In the genomic region with DNA sequence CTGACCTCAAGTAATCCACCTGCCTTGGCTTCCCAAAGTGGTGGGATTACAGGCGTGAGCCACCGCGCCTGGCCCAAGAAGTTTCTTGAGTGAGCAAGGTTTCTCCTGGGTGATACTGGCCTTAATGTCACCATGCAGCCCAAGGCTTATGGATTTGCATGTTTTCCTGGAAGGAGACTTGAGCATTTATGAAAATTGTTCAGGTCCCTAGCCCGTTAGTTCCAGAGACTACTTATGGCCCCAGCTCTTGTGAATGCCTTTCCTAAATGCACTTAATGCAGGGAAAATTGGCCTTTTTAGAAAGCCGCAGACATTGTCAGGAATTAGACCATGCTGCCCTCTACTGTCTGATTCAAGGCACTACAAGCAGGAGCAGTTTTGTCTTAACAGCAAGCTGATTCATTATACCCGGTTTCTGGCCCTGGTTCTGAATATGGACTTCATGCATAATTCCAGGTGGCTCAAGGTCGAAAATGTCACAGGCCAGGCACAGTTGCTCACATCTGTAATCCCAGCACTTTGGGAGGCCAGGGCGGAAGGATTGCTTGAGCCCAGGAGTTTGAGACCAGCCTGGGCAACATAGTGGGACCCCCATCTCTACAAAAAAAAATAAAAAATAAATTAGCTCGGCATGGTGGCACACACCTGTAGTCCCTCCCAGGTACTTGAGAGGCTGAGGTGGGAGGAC, we compare ENCODE assay signal across 1 cellular context.
TF ChIP-seq lines count a peak whose summit lies in the region.

No MANE protein-coding gene starts in this region.

TF ChIP-seq in HepG2, 621 proteins besides CTCF, POLR2A, EP300 and RAD21 (continued from another document):
- TF ChIP-seq, protein P1, sequence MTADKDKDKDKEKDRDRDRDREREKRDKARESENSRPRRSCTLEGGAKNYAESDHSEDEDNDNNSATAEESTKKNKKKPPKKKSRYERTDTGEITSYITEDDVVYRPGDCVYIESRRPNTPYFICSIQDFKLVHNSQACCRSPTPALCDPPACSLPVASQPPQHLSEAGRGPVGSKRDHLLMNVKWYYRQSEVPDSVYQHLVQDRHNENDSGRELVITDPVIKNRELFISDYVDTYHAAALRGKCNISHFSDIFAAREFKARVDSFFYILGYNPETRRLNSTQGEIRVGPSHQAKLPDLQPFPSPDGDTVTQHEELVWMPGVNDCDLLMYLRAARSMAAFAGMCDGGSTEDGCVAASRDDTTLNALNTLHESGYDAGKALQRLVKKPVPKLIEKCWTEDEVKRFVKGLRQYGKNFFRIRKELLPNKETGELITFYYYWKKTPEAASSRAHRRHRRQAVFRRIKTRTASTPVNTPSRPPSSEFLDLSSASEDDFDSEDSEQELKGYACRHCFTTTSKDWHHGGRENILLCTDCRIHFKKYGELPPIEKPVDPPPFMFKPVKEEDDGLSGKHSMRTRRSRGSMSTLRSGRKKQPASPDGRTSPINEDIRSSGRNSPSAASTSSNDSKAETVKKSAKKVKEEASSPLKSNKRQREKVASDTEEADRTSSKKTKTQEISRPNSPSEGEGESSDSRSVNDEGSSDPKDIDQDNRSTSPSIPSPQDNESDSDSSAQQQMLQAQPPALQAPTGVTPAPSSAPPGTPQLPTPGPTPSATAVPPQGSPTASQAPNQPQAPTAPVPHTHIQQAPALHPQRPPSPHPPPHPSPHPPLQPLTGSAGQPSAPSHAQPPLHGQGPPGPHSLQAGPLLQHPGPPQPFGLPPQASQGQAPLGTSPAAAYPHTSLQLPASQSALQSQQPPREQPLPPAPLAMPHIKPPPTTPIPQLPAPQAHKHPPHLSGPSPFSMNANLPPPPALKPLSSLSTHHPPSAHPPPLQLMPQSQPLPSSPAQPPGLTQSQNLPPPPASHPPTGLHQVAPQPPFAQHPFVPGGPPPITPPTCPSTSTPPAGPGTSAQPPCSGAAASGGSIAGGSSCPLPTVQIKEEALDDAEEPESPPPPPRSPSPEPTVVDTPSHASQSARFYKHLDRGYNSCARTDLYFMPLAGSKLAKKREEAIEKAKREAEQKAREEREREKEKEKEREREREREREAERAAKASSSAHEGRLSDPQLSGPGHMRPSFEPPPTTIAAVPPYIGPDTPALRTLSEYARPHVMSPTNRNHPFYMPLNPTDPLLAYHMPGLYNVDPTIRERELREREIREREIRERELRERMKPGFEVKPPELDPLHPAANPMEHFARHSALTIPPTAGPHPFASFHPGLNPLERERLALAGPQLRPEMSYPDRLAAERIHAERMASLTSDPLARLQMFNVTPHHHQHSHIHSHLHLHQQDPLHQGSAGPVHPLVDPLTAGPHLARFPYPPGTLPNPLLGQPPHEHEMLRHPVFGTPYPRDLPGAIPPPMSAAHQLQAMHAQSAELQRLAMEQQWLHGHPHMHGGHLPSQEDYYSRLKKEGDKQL (CRISPR knock-in tag; IDR thresholded peaks at IDR 0.05; ENCODE audit: low read depth): peak; percentile 26; the same call in 1 of the 2 replicates
- TF ChIP-seq, protein P2, sequence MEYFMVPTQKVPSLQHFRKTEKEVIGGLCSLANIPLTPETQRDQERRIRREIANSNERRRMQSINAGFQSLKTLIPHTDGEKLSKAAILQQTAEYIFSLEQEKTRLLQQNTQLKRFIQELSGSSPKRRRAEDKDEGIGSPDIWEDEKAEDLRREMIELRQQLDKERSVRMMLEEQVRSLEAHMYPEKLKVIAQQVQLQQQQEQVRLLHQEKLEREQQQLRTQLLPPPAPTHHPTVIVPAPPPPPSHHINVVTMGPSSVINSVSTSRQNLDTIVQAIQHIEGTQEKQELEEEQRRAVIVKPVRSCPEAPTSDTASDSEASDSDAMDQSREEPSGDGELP (IDR thresholded peaks at IDR 0.05; ENCODE audit: borderline replicate concordance, low read depth): 0 out of 2 replicates have a peak, but pooled peaks have one; percentile 8
- TF ChIP-seq ZNF121 (CRISPR knock-in tag; IDR thresholded peaks at IDR 0.05) (peak; percentile 71), MAFK (conservative IDR thresholded peaks at IDR 0.05 in 1 of 2, IDR thresholded peaks at IDR 0.05 in 1 of 2; ENCODE audit: low read length in 2 of 2) (0 out of 4 replicates have a peak, but pooled peaks of 1 of the 2 experiments have one; percentile 8), ARNT2 (CRISPR knock-in tag; IDR thresholded peaks at IDR 0.05; ENCODE audit: low read depth) (peak; percentile 79; the same call in 1 of the 2 replicates), ZNF737 (CRISPR knock-in tag; IDR thresholded peaks at IDR 0.05; ENCODE audit: borderline replicate concordance) (no peak), SAFB2 (CRISPR knock-in tag; IDR thresholded peaks at IDR 0.05; ENCODE audit: borderline replicate concordance, low read depth) (no peak), HNF4A (CRISPR knock-in tag; IDR thresholded peaks at IDR 0.05) (0 out of 2 replicates have a peak, but pooled peaks have one; percentile 17), ZNF501 (CRISPR knock-in tag; IDR thresholded peaks at IDR 0.05) (peak; percentile 42; the same call in 1 of the 2 replicates), HNF4G (IDR thresholded peaks at IDR 0.05; ENCODE audit: borderline replicate concordance, low read depth, low read length) (no peak), HNF4G (CRISPR knock-in tag; IDR thresholded peaks at IDR 0.05; ENCODE audit: borderline replicate concordance, low read depth) (no peak), SP140L (CRISPR knock-in tag; IDR thresholded peaks at IDR 0.05; ENCODE audit: borderline replicate concordance) (0 out of 2 replicates have a peak, but pooled peaks have one; percentile 75), ZNF605 (CRISPR knock-in tag; IDR thresholded peaks at IDR 0.05) (peak; percentile 74; the same call in 1 of the 2 replicates), SALL2 (CRISPR knock-in tag; IDR thresholded peaks at IDR 0.05) (no peak), NFYB (CRISPR knock-in tag; IDR thresholded peaks at IDR 0.05) (no peak), GABPA (IDR thresholded peaks at IDR 0.05; ENCODE audit: low read depth, low read length) (no peak), GABPA (CRISPR knock-in tag; IDR thresholded peaks at IDR 0.05; ENCODE audit: low read depth) (0 out of 2 replicates have a peak, but pooled peaks have one; percentile 30), ZNF138 (CRISPR knock-in tag; IDR thresholded peaks at IDR 0.05; ENCODE audit: low read depth) (no peak), ZNF546 (CRISPR knock-in tag; conservative IDR thresholded peaks at IDR 0.05) (no peak), NFKBIZ (CRISPR knock-in tag; IDR thresholded peaks at IDR 0.05) (peak; percentile 78; the same call in 1 of the 2 replicates), MIER2 (CRISPR knock-in tag; IDR thresholded peaks at IDR 0.05) (peak; percentile 68; the same call in 1 of the 2 replicates), MIER3 (CRISPR knock-in tag; IDR thresholded peaks at IDR 0.05; ENCODE audit: borderline replicate concordance) (peak; percentile 72; the same call in 1 of the 2 replicates), PPARG (CRISPR knock-in tag; conservative IDR thresholded peaks at IDR 0.05) (peak; percentile 41; the same call in 1 of the 2 replicates), SNRNP70 (IDR thresholded peaks at IDR 0.05; ENCODE audit: low read depth, low read length) (no peak), HHEX (CRISPR knock-in tag; IDR thresholded peaks at IDR 0.05) (no peak), ZNF614 (CRISPR knock-in tag; IDR thresholded peaks at IDR 0.05; ENCODE audit: borderline replicate concordance) (peak; percentile 65), TSC22D2 (CRISPR knock-in tag; IDR thresholded peaks at IDR 0.05; ENCODE audit: borderline replicate concordance) (0 out of 2 replicates have a peak, but pooled peaks have one; percentile 81), KDM4B (CRISPR knock-in tag; IDR thresholded peaks at IDR 0.05) (no peak), AGO1 (IDR thresholded peaks at IDR 0.05; ENCODE audit: low read depth, low read length, poor library complexity, severe bottlenecking) (no peak), FOSL2 (CRISPR knock-in tag; IDR thresholded peaks at IDR 0.05) (peak; percentile 49)
- TF ChIP-seq, protein P3, sequence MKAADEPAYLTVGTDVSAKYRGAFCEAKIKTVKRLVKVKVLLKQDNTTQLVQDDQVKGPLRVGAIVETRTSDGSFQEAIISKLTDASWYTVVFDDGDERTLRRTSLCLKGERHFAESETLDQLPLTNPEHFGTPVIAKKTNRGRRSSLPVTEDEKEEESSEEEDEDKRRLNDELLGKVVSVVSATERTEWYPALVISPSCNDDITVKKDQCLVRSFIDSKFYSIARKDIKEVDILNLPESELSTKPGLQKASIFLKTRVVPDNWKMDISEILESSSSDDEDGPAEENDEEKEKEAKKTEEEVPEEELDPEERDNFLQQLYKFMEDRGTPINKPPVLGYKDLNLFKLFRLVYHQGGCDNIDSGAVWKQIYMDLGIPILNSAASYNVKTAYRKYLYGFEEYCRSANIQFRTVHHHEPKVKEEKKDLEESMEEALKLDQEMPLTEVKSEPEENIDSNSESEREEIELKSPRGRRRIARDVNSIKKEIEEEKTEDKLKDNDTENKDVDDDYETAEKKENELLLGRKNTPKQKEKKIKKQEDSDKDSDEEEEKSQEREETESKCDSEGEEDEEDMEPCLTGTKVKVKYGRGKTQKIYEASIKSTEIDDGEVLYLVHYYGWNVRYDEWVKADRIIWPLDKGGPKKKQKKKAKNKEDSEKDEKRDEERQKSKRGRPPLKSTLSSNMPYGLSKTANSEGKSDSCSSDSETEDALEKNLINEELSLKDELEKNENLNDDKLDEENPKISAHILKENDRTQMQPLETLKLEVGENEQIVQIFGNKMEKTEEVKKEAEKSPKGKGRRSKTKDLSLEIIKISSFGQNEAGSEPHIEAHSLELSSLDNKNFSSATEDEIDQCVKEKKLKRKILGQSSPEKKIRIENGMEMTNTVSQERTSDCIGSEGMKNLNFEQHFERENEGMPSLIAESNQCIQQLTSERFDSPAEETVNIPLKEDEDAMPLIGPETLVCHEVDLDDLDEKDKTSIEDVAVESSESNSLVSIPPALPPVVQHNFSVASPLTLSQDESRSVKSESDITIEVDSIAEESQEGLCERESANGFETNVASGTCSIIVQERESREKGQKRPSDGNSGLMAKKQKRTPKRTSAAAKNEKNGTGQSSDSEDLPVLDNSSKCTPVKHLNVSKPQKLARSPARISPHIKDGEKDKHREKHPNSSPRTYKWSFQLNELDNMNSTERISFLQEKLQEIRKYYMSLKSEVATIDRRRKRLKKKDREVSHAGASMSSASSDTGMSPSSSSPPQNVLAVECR (CRISPR knock-in tag; IDR thresholded peaks at IDR 0.05; ENCODE audit: borderline replicate concordance): peak; percentile 36; the same call in 1 of the 2 replicates
- TF ChIP-seq, protein P4, sequence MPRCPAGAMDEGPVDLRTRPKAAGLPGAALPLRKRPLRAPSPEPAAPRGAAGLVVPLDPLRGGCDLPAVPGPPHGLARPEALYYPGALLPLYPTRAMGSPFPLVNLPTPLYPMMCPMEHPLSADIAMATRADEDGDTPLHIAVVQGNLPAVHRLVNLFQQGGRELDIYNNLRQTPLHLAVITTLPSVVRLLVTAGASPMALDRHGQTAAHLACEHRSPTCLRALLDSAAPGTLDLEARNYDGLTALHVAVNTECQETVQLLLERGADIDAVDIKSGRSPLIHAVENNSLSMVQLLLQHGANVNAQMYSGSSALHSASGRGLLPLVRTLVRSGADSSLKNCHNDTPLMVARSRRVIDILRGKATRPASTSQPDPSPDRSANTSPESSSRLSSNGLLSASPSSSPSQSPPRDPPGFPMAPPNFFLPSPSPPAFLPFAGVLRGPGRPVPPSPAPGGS (CRISPR knock-in tag; IDR thresholded peaks at IDR 0.05): 0 out of 2 replicates have a peak, but pooled peaks have one; percentile 41
- TF ChIP-seq, protein P5, sequence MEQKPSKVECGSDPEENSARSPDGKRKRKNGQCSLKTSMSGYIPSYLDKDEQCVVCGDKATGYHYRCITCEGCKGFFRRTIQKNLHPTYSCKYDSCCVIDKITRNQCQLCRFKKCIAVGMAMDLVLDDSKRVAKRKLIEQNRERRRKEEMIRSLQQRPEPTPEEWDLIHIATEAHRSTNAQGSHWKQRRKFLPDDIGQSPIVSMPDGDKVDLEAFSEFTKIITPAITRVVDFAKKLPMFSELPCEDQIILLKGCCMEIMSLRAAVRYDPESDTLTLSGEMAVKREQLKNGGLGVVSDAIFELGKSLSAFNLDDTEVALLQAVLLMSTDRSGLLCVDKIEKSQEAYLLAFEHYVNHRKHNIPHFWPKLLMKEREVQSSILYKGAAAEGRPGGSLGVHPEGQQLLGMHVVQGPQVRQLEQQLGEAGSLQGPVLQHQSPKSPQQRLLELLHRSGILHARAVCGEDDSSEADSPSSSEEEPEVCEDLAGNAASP (CRISPR knock-in tag; IDR thresholded peaks at IDR 0.05; ENCODE audit: borderline replicate concordance): 0 out of 2 replicates have a peak, but pooled peaks have one; percentile 58
- TF ChIP-seq, protein P6, sequence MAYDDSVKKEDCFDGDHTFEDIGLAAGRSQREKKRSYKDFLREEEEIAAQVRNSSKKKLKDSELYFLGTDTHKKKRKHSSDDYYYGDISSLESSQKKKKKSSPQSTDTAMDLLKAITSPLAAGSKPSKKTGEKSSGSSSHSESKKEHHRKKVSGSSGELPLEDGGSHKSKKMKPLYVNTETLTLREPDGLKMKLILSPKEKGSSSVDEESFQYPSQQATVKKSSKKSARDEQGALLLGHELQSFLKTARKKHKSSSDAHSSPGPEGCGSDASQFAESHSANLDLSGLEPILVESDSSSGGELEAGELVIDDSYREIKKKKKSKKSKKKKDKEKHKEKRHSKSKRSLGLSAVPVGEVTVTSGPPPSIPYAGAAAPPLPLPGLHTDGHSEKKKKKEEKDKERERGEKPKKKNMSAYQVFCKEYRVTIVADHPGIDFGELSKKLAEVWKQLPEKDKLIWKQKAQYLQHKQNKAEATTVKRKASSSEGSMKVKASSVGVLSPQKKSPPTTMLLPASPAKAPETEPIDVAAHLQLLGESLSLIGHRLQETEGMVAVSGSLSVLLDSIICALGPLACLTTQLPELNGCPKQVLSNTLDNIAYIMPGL (CRISPR knock-in tag; IDR thresholded peaks at IDR 0.05; ENCODE audit: borderline replicate concordance in 1 of 2, low read depth in 1 of 2): peak in 1 of 2 experiments; percentile 68; a peak in 1 of 4 replicates
- TF ChIP-seq, protein P7, sequence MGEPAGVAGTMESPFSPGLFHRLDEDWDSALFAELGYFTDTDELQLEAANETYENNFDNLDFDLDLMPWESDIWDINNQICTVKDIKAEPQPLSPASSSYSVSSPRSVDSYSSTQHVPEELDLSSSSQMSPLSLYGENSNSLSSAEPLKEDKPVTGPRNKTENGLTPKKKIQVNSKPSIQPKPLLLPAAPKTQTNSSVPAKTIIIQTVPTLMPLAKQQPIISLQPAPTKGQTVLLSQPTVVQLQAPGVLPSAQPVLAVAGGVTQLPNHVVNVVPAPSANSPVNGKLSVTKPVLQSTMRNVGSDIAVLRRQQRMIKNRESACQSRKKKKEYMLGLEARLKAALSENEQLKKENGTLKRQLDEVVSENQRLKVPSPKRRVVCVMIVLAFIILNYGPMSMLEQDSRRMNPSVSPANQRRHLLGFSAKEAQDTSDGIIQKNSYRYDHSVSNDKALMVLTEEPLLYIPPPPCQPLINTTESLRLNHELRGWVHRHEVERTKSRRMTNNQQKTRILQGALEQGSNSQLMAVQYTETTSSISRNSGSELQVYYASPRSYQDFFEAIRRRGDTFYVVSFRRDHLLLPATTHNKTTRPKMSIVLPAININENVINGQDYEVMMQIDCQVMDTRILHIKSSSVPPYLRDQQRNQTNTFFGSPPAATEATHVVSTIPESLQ (CRISPR knock-in tag; conservative IDR thresholded peaks at IDR 0.05): no peak
